In the genomic region with DNA sequence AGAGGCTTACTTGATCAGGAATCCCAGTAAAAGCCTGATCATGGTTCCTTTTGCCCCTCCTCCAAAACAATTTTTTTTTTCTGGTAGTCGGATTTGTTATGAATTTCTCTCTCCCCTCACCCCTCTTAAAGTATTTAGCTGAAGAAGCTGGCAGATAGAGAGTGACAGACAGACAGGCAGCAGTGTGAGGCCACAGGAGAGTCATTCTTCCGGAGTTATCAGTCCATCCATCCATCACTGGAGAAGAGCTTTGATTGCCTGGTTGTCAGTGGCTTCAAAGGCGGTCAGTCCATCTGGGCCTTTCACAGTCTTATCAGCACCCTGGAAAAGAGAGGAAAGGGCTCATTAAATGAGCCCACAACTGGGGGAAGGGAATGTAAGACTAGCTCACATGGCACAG, we compare ENCODE assay signal across 1 cellular context.
A peak's percentile ranks its signal among the peaks of the same experiment; 100 is the strongest.
TF ChIP-seq lines count a peak whose summit lies in the region.

No MANE protein-coding gene starts in this region.

TF ChIP-seq in K562, 482 proteins besides CTCF, POLR2A, EP300 and RAD21 (continued from another document):
- TF ChIP-seq TCF7 (IDR thresholded peaks at IDR 0.05; ENCODE audit: borderline replicate concordance) (peak; percentile 99), C11orf30 (IDR thresholded peaks at IDR 0.05; ENCODE audit: low read depth) (no peak), ETV1 (tag; conservative IDR thresholded peaks at IDR 0.05; ENCODE audit: low read depth) (peak; percentile 100), ZNF707 (CRISPR knock-in tag; conservative IDR thresholded peaks at IDR 0.05) (no peak), ZNF316 (IDR thresholded peaks at IDR 0.05) (0 out of 2 replicates have a peak, but pooled peaks have one; percentile 0), ETV5 (CRISPR knock-in tag; IDR thresholded peaks at IDR 0.05; ENCODE audit: low read depth) (peak; percentile 98), PURB (CRISPR knock-in tag; IDR thresholded peaks at IDR 0.05; ENCODE audit: low read depth) (no peak), SIN3B (IDR thresholded peaks at IDR 0.05; ENCODE audit: low read depth) (no peak), HEY1 (CRISPR knock-in tag; IDR thresholded peaks at IDR 0.05; ENCODE audit: borderline replicate concordance) (peak; percentile 31; the same call in 1 of the 2 replicates), KHSRP (IDR thresholded peaks at IDR 0.05) (no peak), MBD2 (IDR thresholded peaks at IDR 0.05; ENCODE audit: borderline replicate concordance, low read depth) (no peak; the same call in 1 of the 2 replicates), SMARCA4 (IDR thresholded peaks at IDR 0.05) (peak; percentile 86), STAT5A (IDR thresholded peaks at IDR 0.05; ENCODE audit: borderline replicate concordance, low read length) (peak; percentile 57; the same call in 1 of the 2 replicates), MYC (IDR thresholded peaks at IDR 0.05; ENCODE audit: low read depth, low read length) (peak; percentile 61; the same call in 1 of the 2 replicates), MYC (CRISPR knock-in tag; IDR thresholded peaks at IDR 0.05; ENCODE audit: borderline replicate concordance, low read depth) (no peak), ARNT (IDR thresholded peaks at IDR 0.05) (peak; percentile 69; a peak in 3 of 4 replicates), CREM (IDR thresholded peaks at IDR 0.05; ENCODE audit: low read depth) (peak; percentile 74), DPF2 (IDR thresholded peaks at IDR 0.05) (peak; percentile 94), MAFG (tag; conservative IDR thresholded peaks at IDR 0.05) (peak; percentile 37; the same call in 1 of the 2 replicates), SMARCE1 (IDR thresholded peaks at IDR 0.05) (peak; percentile 82), MYNN (IDR thresholded peaks at IDR 0.05) (peak; percentile 76; the same call in 1 of the 2 replicates), MYNN (CRISPR knock-in tag; IDR thresholded peaks at IDR 0.05) (no peak), ZNF197 (CRISPR knock-in tag; IDR thresholded peaks at IDR 0.05; ENCODE audit: low read depth) (no peak), ZBTB17 (CRISPR knock-in tag; IDR thresholded peaks at IDR 0.05) (no peak), ESRRA (IDR thresholded peaks at IDR 0.05; ENCODE audit: borderline replicate concordance, low read depth) (no peak), DMBX1 (CRISPR knock-in tag; IDR thresholded peaks at IDR 0.05; ENCODE audit: borderline replicate concordance) (0 out of 2 replicates have a peak, but pooled peaks have one; percentile 20), RFX5 (IDR thresholded peaks at IDR 0.05; ENCODE audit: low read depth, low read length) (no peak), GABPA (tag; conservative IDR thresholded peaks at IDR 0.05; ENCODE audit: low read depth) (peak; percentile 64), RCOR1 (IDR thresholded peaks at IDR 0.05; ENCODE audit: borderline replicate concordance in 1 of 2, low read depth in 2 of 2, low read length in 2 of 2) (peak; percentile 93 to 100), CHD2 (IDR thresholded peaks at IDR 0.05; ENCODE audit: low read depth, low read length) (no peak)
- TF ChIP-seq, protein P1, sequence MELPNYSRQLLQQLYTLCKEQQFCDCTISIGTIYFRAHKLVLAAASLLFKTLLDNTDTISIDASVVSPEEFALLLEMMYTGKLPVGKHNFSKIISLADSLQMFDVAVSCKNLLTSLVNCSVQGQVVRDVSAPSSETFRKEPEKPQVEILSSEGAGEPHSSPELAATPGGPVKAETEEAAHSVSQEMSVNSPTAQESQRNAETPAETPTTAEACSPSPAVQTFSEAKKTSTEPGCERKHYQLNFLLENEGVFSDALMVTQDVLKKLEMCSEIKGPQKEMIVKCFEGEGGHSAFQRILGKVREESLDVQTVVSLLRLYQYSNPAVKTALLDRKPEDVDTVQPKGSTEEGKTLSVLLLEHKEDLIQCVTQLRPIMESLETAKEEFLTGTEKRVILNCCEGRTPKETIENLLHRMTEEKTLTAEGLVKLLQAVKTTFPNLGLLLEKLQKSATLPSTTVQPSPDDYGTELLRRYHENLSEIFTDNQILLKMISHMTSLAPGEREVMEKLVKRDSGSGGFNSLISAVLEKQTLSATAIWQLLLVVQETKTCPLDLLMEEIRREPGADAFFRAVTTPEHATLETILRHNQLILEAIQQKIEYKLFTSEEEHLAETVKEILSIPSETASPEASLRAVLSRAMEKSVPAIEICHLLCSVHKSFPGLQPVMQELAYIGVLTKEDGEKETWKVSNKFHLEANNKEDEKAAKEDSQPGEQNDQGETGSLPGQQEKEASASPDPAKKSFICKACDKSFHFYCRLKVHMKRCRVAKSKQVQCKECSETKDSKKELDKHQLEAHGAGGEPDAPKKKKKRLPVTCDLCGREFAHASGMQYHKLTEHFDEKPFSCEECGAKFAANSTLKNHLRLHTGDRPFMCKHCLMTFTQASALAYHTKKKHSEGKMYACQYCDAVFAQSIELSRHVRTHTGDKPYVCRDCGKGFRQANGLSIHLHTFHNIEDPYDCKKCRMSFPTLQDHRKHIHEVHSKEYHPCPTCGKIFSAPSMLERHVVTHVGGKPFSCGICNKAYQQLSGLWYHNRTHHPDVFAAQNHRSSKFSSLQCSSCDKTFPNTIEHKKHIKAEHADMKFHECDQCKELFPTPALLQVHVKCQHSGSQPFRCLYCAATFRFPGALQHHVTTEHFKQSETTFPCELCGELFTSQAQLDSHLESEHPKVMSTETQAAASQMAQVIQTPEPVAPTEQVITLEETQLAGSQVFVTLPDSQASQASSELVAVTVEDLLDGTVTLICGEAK (IDR thresholded peaks at IDR 0.05) = no peak
- TF ChIP-seq, protein P1 (CRISPR knock-in tag; IDR thresholded peaks at IDR 0.05) = no peak
- TF ChIP-seq, protein P2, sequence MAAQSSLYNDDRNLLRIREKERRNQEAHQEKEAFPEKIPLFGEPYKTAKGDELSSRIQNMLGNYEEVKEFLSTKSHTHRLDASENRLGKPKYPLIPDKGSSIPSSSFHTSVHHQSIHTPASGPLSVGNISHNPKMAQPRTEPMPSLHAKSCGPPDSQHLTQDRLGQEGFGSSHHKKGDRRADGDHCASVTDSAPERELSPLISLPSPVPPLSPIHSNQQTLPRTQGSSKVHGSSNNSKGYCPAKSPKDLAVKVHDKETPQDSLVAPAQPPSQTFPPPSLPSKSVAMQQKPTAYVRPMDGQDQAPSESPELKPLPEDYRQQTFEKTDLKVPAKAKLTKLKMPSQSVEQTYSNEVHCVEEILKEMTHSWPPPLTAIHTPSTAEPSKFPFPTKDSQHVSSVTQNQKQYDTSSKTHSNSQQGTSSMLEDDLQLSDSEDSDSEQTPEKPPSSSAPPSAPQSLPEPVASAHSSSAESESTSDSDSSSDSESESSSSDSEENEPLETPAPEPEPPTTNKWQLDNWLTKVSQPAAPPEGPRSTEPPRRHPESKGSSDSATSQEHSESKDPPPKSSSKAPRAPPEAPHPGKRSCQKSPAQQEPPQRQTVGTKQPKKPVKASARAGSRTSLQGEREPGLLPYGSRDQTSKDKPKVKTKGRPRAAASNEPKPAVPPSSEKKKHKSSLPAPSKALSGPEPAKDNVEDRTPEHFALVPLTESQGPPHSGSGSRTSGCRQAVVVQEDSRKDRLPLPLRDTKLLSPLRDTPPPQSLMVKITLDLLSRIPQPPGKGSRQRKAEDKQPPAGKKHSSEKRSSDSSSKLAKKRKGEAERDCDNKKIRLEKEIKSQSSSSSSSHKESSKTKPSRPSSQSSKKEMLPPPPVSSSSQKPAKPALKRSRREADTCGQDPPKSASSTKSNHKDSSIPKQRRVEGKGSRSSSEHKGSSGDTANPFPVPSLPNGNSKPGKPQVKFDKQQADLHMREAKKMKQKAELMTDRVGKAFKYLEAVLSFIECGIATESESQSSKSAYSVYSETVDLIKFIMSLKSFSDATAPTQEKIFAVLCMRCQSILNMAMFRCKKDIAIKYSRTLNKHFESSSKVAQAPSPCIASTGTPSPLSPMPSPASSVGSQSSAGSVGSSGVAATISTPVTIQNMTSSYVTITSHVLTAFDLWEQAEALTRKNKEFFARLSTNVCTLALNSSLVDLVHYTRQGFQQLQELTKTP (IDR thresholded peaks at IDR 0.05; ENCODE audit: low read depth in 1 of 2, partially characterized antibody in 2 of 2) = peak in 1 of 2 experiments; percentile 75
- TF ChIP-seq, protein P3, sequence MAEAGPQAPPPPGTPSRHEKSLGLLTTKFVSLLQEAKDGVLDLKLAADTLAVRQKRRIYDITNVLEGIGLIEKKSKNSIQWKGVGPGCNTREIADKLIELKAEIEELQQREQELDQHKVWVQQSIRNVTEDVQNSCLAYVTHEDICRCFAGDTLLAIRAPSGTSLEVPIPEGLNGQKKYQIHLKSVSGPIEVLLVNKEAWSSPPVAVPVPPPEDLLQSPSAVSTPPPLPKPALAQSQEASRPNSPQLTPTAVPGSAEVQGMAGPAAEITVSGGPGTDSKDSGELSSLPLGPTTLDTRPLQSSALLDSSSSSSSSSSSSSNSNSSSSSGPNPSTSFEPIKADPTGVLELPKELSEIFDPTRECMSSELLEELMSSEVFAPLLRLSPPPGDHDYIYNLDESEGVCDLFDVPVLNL (CRISPR knock-in tag; IDR thresholded peaks at IDR 0.05; ENCODE audit: low read depth) = no peak
- TF ChIP-seq, protein P4, sequence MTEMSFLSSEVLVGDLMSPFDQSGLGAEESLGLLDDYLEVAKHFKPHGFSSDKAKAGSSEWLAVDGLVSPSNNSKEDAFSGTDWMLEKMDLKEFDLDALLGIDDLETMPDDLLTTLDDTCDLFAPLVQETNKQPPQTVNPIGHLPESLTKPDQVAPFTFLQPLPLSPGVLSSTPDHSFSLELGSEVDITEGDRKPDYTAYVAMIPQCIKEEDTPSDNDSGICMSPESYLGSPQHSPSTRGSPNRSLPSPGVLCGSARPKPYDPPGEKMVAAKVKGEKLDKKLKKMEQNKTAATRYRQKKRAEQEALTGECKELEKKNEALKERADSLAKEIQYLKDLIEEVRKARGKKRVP (CRISPR knock-in tag; IDR thresholded peaks at IDR 0.05) = peak; percentile 26; the same call in 1 of the 2 replicates
- TF ChIP-seq, protein P5, sequence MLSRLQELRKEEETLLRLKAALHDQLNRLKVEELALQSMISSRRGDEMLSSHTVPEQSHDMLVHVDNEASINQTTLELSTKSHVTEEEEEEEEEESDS (CRISPR knock-in tag; IDR thresholded peaks at IDR 0.05) = no peak
- TF ChIP-seq, protein P6, sequence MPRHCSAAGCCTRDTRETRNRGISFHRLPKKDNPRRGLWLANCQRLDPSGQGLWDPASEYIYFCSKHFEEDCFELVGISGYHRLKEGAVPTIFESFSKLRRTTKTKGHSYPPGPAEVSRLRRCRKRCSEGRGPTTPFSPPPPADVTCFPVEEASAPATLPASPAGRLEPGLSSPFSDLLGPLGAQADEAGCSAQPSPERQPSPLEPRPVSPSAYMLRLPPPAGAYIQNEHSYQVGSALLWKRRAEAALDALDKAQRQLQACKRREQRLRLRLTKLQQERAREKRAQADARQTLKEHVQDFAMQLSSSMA (CRISPR knock-in tag; IDR thresholded peaks at IDR 0.05) = no peak
- TF ChIP-seq, protein P7, sequence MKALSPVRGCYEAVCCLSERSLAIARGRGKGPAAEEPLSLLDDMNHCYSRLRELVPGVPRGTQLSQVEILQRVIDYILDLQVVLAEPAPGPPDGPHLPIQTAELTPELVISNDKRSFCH (CRISPR knock-in tag; IDR thresholded peaks at IDR 0.05) = no peak
- TF ChIP-seq, protein P7 (tag; IDR thresholded peaks at IDR 0.05) = no peak; the same call in 1 of the 2 replicates
